In the genomic region with DNA sequence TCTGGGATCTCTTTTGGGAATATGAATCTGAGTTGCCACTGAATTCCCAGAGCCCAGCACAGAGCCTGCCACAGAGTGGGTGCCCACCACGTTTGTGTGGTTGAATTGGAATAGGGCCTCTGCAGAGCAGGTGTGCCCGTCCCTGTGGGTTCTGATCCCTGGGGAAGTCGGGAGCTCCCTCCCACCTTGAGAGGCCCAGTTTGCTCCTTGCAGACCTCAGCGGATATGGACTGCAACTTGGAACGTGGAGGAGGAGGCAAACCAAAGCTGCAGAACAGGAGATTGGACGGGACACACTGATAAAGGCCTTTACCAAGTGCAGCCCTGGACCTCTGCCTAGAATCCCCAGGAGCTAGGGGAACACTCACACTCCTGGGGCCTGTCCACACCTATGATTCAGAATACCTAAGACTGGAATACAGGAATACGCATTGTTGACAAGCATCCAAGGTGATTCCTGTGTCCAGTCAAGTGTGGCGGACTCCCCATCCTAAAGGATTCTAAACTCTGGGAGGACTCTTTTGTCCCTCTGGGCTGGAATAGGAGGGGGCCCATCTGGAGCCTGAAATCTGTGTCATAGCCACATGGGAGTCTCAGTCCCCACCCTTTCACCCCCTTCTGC, we compare ENCODE assay signal across 17 cellular contexts. TPM values are rescaled to one million over a fixed set of nuclear protein-coding genes. Genes with fewer than 3 reads are reported as not detected.
DNase-seq lines count a peak whose midpoint lies in the region; ATAC-seq and TF ChIP-seq lines count a peak whose summit lies in the region.
"Had no signal": no experiment of that assay in that cellular context is flagged by ENCODE, and none has a peak within 500 bp of the region (broad histone marks: within the 10 kb centered on the region; RNA-seq: fewer than 3 reads in every experiment).

No MANE protein-coding gene starts in this region.

- no peaks in the 10 kb centered on the region for H3K79me2 ChIP-seq in PC-3 (ENCODE audit: low read length)

- TF ChIP-seq EP300 in Ishikawa (IDR thresholded peaks at IDR 0.05; ENCODE audit: borderline replicate concordance), result peak; percentile 76; the same call in 1 of the 2 replicates
- TF ChIP-seq EP300 in ovary (IDR thresholded peaks at IDR 0.05), result no peak

- no peaks in the 10 kb centered on the region for H3K36me3 ChIP-seq in PC-3 (ENCODE audit: low read depth, low read length)
- H3K36me3 ChIP-seq in upper lobe of right lung, result no peaks in the 10 kb centered on the region
- H3K36me3 ChIP-seq in ovary, result no peaks in the 10 kb centered on the region

- TF ChIP-seq CTCF in PC-3 (conservative IDR thresholded peaks at IDR 0.05; ENCODE audit: low read depth, low read length) (no peak), upper lobe of right lung (IDR thresholded peaks at IDR 0.05) (no peak), ovary (IDR thresholded peaks at IDR 0.05) (no peak)

- H3K27me3 ChIP-seq in PC-3 (ENCODE audit: low read length) (peaks cover 18% of the 10 kb centered on the region), upper lobe of right lung (peaks cover 16% of the 10 kb centered on the region), ovary (no peaks in the 10 kb centered on the region)

- H2AFZ ChIP-seq in PC-3 (ENCODE audit: low read length), result no peak overlapping the region
- H2AFZ ChIP-seq: GM23338 had no signal

- no peak overlapping the region for H3K4me3 ChIP-seq in PC-3 (ENCODE audit: low read length)
- H3K4me3 ChIP-seq in upper lobe of right lung, result no peak overlapping the region
- H3K4me3 ChIP-seq in ovary, result no peak overlapping the region
- H3K4me3 ChIP-seq: A549, GM23338 had no signal

- H4K20me1 ChIP-seq in PC-3 (ENCODE audit: low read length), result no peaks in the 10 kb centered on the region

- ATAC-seq in PC-3, result no peak
- ATAC-seq in upper lobe of right lung, result no peak
- ATAC-seq: A549; CD8-positive, alpha-beta T cell; GM23338 had no signal

- H3K4me1 ChIP-seq in PC-3 (ENCODE audit: insufficient read depth, low read length) (no peaks in the 10 kb centered on the region), upper lobe of right lung (no peaks in the 10 kb centered on the region), ovary (ENCODE audit: insufficient read depth) (no peaks in the 10 kb centered on the region)
- H3K4me1 ChIP-seq: A549 had no signal

- no peaks in the 10 kb centered on the region for H3F3A ChIP-seq in PC-3 (ENCODE audit: low read length, unreplicated experiment)

- WGBS in ovary, 3 donors, result 31 to 43% (median 39%) methylated on average over 8 of the region's 8 CpGs

- no peak overlapping the region for H3K27ac ChIP-seq in PC-3 (ENCODE audit: low read length)
- no peak overlapping the region for H3K27ac ChIP-seq in upper lobe of right lung
- H3K27ac ChIP-seq in ovary, result no peak overlapping the region
- H3K27ac ChIP-seq: A549 had no signal

- H3K4me2 ChIP-seq in PC-3 (ENCODE audit: low read length), result no peak overlapping the region
- H3K4me2 ChIP-seq: A549, GM23338 had no signal

- intact Hi-C loops in PC-3 (cut with micrococcal nuclease), result no loop called here
- intact Hi-C loops in upper lobe of right lung (cut with DNase I), result no loop called here
- intact Hi-C loops in ovary (cut with DNase I), result no loop called here

- TF ChIP-seq POLR2A in ovary (IDR thresholded peaks at IDR 0.05), result no peak

- no peaks in the 10 kb centered on the region for H3K9me2 ChIP-seq in PC-3 (replicated peaks; ENCODE audit: low read length)

- no peak; the same call in 1 of the 2 replicates for TF ChIP-seq RAD21 in Ishikawa (IDR thresholded peaks at IDR 0.05; ENCODE audit: low read depth)

- peak; percentile 34 for DNase-seq in PC-3
- peak; percentile 81 for DNase-seq in kidney tubule cell (ENCODE audit: low spot score)
- DNase-seq in upper lobe of right lung, result peak; percentile 37
- no peak for DNase-seq in Ammon's horn (ENCODE audit: low spot score)
- DNase-seq in ovary, result no peak
- DNase-seq: CD8-positive, alpha-beta T cell; COR-L47; DND-41; GDM1; H7 had no signal

- no TSS peak for BruUV-seq in PC-3 (replicated peaks; lab: Mats Ljungman, UMichigan)

- CTCF ChIA-PET in PC-3 (lab: Charles Lee), result interaction anchor here (0.7 kb wide), 1 partner anchor 102 kb away, joined by 3 read pairs; no protein-coding TSS in a partner anchor

- H3K9me3 ChIP-seq in PC-3 (ENCODE audit: low read length) (no peaks in the 10 kb centered on the region), upper lobe of right lung (no peaks in the 10 kb centered on the region), ovary (no peaks in the 10 kb centered on the region)
- H3K9me3 ChIP-seq: A549 had no signal

- H3K9ac ChIP-seq in PC-3 (ENCODE audit: low read length), result no peak overlapping the region

- POLR2A ChIA-PET in PC-3 (lab: Charles Lee; ENCODE audit: unreplicated experiment), result no interaction called here

TF ChIP-seq in Ishikawa, 13 proteins besides CTCF, POLR2A, EP300 and RAD21:
- TF ChIP-seq, protein P1, sequence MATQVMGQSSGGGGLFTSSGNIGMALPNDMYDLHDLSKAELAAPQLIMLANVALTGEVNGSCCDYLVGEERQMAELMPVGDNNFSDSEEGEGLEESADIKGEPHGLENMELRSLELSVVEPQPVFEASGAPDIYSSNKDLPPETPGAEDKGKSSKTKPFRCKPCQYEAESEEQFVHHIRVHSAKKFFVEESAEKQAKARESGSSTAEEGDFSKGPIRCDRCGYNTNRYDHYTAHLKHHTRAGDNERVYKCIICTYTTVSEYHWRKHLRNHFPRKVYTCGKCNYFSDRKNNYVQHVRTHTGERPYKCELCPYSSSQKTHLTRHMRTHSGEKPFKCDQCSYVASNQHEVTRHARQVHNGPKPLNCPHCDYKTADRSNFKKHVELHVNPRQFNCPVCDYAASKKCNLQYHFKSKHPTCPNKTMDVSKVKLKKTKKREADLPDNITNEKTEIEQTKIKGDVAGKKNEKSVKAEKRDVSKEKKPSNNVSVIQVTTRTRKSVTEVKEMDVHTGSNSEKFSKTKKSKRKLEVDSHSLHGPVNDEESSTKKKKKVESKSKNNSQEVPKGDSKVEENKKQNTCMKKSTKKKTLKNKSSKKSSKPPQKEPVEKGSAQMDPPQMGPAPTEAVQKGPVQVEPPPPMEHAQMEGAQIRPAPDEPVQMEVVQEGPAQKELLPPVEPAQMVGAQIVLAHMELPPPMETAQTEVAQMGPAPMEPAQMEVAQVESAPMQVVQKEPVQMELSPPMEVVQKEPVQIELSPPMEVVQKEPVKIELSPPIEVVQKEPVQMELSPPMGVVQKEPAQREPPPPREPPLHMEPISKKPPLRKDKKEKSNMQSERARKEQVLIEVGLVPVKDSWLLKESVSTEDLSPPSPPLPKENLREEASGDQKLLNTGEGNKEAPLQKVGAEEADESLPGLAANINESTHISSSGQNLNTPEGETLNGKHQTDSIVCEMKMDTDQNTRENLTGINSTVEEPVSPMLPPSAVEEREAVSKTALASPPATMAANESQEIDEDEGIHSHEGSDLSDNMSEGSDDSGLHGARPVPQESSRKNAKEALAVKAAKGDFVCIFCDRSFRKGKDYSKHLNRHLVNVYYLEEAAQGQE (IDR thresholded peaks at IDR 0.05; ENCODE audit: low read depth), result 0 out of 2 replicates have a peak, but pooled peaks have one; percentile 12
- TF ChIP-seq TCF12 (IDR thresholded peaks at IDR 0.05; ENCODE audit: low read depth), result peak; percentile 83
- TF ChIP-seq TAF1 (IDR thresholded peaks at IDR 0.05; ENCODE audit: low read depth), result no peak
- TF ChIP-seq MAX (IDR thresholded peaks at IDR 0.05), result no peak
- no peak for TF ChIP-seq CEBPB (IDR thresholded peaks at IDR 0.05)
- TF ChIP-seq NFIC (IDR thresholded peaks at IDR 0.05), result peak; percentile 92
- TF ChIP-seq ZBTB7A (IDR thresholded peaks at IDR 0.05; ENCODE audit: low read depth), result peak; percentile 65; the same call in 1 of the 2 replicates
- TF ChIP-seq YY1 (IDR thresholded peaks at IDR 0.05; ENCODE audit: low read depth), result peak; percentile 31; the same call in 1 of the 2 replicates
- TF ChIP-seq USF1 (IDR thresholded peaks at IDR 0.05), result no peak
- TF ChIP-seq TEAD4 (IDR thresholded peaks at IDR 0.05), result peak; percentile 85
- 0 out of 2 replicates have a peak, but pooled peaks have one; percentile 31 for TF ChIP-seq FOXM1 (IDR thresholded peaks at IDR 0.05; ENCODE audit: borderline replicate concordance, low read depth)
- no peak for TF ChIP-seq CREB1 (IDR thresholded peaks at IDR 0.05; ENCODE audit: low read depth)

RNA-seq across cellular contexts. Expression of gene KRT76, which starts 2.4 kb away (rescaled TPM):
- total RNA-seq in PC-3 (2014; rRNA removed), result not detected in 2 replicates
- total RNA-seq in upper lobe of right lung, result not detected
- total RNA-seq in ovary, result not detected
- not detected for polyA plus RNA-seq in ovary
- total RNA-seq: CD8-positive, alpha-beta T cell; GM23338; H7; HT-29 had no signal
- polyA plus RNA-seq: A549, AG04450, BJ, CD14-positive monocyte, GM23338 had no signal

RNA-seq across cellular contexts. Expression of gene KRT3, which starts 21.2 kb away (rescaled TPM):
- total RNA-seq in PC-3 (2014; rRNA removed), result 0.17 and 0.33 TPM in 2 replicates
- not detected for total RNA-seq in upper lobe of right lung
- total RNA-seq in ovary, result not detected
- polyA plus RNA-seq in ovary, result not detected
- total RNA-seq: CD8-positive, alpha-beta T cell; GM23338; H7; HT-29 had no signal
- polyA plus RNA-seq: AG04450, BJ, CD14-positive monocyte, GM23338 had no signal

RNA-seq across cellular contexts. Expression of gene KRT4, which starts 39.2 kb away (rescaled TPM):
- 20.7 and 23.0 TPM in 2 replicates for total RNA-seq in PC-3 (2014; rRNA removed)
- total RNA-seq in upper lobe of right lung, result 6.8 TPM
- under 1 TPM in 2 of 7 donors, not detected in 5; 0.17 to 0.34 TPM for total RNA-seq in ovary
- not detected for polyA plus RNA-seq in ovary
- total RNA-seq: CD8-positive, alpha-beta T cell; GM23338; H7; HT-29 had no signal
- polyA plus RNA-seq: CD14-positive monocyte, GM23338 had no signal

RNA-seq across cellular contexts. Expression of gene KRT79, which starts 59.4 kb away (rescaled TPM):
- 0.46 TPM in 1 of 2 replicates, not detected in the other for total RNA-seq in PC-3 (2014; rRNA removed)
- total RNA-seq in upper lobe of right lung, result 5.4 TPM
- total RNA-seq in ovary, result not detected
- polyA plus RNA-seq in ovary, result not detected
- total RNA-seq: CD8-positive, alpha-beta T cell; H7; HT-29 had no signal
- polyA plus RNA-seq: BJ, CD14-positive monocyte, GM23338 had no signal

Comparison
In these comparisons a context has a peak if more than half of its experiments do, and no peak if none do; other contexts are left out.
1. DNase-seq: peak in PC-3 (single experiment), kidney tubule cell (single experiment) and upper lobe of right lung (single experiment); none in Ammon's horn (single experiment) and ovary (0 of 5).